ENCODE assay signal across 18 cellular contexts in the genomic region with DNA sequence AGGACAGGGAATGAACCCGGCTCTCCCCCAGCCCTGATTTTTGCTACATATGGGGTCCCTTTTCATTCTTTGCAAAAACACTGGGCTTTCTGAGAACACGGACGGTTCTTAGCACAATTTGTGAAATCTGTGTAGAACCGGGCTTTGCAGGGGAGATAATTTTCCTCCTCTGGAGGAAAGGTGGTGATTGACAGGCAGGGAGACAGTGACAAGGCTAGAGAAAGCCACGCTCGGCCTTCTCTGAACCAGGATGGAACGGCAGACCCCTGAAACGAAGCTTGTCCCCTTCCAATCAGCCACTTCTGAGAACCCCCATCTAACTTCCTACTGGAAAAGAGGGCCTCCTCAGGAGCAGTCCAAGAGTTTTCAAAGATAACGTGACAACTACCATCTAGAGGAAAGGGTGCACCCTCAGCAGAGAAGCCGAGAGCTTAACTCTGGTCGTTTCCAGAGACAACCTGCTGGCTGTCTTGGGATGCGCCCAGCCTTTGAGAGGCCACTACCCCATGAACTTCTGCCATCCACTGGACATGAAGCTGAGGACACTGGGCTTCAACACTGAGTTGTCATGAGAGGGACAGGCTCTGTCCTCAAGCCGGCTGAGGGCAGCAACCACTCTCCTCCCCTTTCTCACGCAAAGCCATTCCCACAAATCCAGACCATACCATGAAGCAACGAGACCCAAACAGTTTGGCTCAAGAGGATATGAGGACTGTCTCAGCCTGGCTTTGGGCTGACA. TPM values are rescaled to one million over a fixed set of nuclear protein-coding genes. Genes with fewer than 3 reads are reported as not detected.
A peak's percentile ranks its signal among the peaks of the same experiment; 100 is the strongest.
DNase-seq lines count a peak whose midpoint lies in the region; ATAC-seq and TF ChIP-seq lines count a peak whose summit lies in the region.
"Had no signal": no experiment of that assay in that cellular context is flagged by ENCODE, and none has a peak within 500 bp of the region (broad histone marks: within the 10 kb centered on the region; RNA-seq: fewer than 3 reads in every experiment).

No MANE protein-coding gene starts in this region.

- H3K27me3 ChIP-seq in SK-N-SH (ENCODE audit: insufficient read depth), result no peaks in the 10 kb centered on the region

- no peak for TF ChIP-seq EP300 in SK-N-SH (IDR thresholded peaks at IDR 0.05; ENCODE audit: borderline replicate concordance in 1 of 2, low read depth in 1 of 2, low read length in 1 of 2)

- H3K4me1 ChIP-seq in SK-N-SH (ENCODE audit: control insufficient read depth in 1 of 2, insufficient read depth in 2 of 2, low read depth in 1 of 2, low read length in 1 of 2), result no peaks in the 10 kb centered on the region; a peak in 1 of 4 replicates

- H3F3A ChIP-seq in SK-N-SH (replicated peaks; ENCODE audit: insufficient read depth), result no peaks in the 10 kb centered on the region

- peak; percentile 9 for DNase-seq in SK-N-SH
- DNase-seq in left lobe of liver (ENCODE audit: low spot score), result peak; percentile 29
- no peak for DNase-seq in NK-92 (lab: John Stamatoyannopoulos, UW; ENCODE audit: unreplicated experiment)
- DNase-seq in AG08396 (ENCODE audit: low spot score), result no peak
- DNase-seq: 8988T, C1 segment of cervical spinal cord, Karpas-422, NCI-H1417, NCI-H1930, NCI-H2171 treated with DMSO at 0.1 percent for 48 hours, NCI-H774, SIG-M5 had no signal

- no peak overlapping the region for H3K9ac ChIP-seq in SK-N-SH

- POLR2A ChIA-PET in SK-N-SH (lab: Yijun Ruan, JAX), result no interaction called here

- H2AFZ ChIP-seq in SK-N-SH (ENCODE audit: low read depth), result no peak overlapping the region

- H3K4me2 ChIP-seq in SK-N-SH, result no peak overlapping the region

- ATAC-seq in SK-N-SH treated with all-trans-retinoic acid at 6 μM for 48 hours (no peak), left lobe of liver (no peak), GM19452 (IDR thresholded peaks at IDR 0.05; ENCODE audit: unreplicated experiment) (no peak)
- ATAC-seq: Panc1 had no signal

- H3K36me3 ChIP-seq in SK-N-SH (replicated peaks in 1 of 2; ENCODE audit: control insufficient read depth in 1 of 2, insufficient read depth in 2 of 2, low read length in 1 of 2), result peaks cover 7 to 45% of the 10 kb centered on the region in 2 experiments

- CTCF ChIA-PET in SK-N-SH (lab: Yijun Ruan, JAX), result interaction anchor here (1.0 to 2.2 kb wide), 6 partner anchors 16 to 531 kb away, joined by 3 to 12 read pairs (median 5); no protein-coding TSS in a partner anchor

- no peaks in the 10 kb centered on the region for H3K9me2 ChIP-seq in SK-N-SH

- TF ChIP-seq CTCF in SK-N-SH (IDR thresholded peaks at IDR 0.05), result no peak
- no peak for TF ChIP-seq CTCF in 22Rv1 (IDR thresholded peaks at IDR 0.05)
- no peak for TF ChIP-seq CTCF in VCaP (conservative IDR thresholded peaks at IDR 0.05)

- WGBS in SK-N-SH (ENCODE audit: low lambda C conversion rate), result 95% methylated on average over 13 of the region's 15 CpGs

- peaks cover 6% of the 10 kb centered on the region for H4K20me1 ChIP-seq in SK-N-SH (ENCODE audit: insufficient read depth)

- H3K27ac ChIP-seq in SK-N-SH (ENCODE audit: low read depth in 2 of 2, low read length in 1 of 2), result no peak overlapping the region
- H3K27ac ChIP-seq in 22Rv1, result peak overlapping the region; percentile 46
- H3K27ac ChIP-seq in VCaP, result peak overlapping the region; percentile 31

- no peaks in the 10 kb centered on the region for H3K9me3 ChIP-seq in SK-N-SH

- no peak overlapping the region for H3K4me3 ChIP-seq in SK-N-SH (ENCODE audit: low read depth in 2 of 2, low read length in 1 of 2)

- no peaks in the 10 kb centered on the region for H3K79me2 ChIP-seq in SK-N-SH (ENCODE audit: insufficient read depth)

- no peak for TF ChIP-seq RAD21 in SK-N-SH (IDR thresholded peaks at IDR 0.05; ENCODE audit: low read length)

TF ChIP-seq in SK-N-SH, 30 proteins besides CTCF, POLR2A, EP300 and RAD21 (continues in another document):
- TF ChIP-seq TAF1 (IDR thresholded peaks at IDR 0.05; ENCODE audit: borderline replicate concordance, low read depth, low read length), result no peak
- TF ChIP-seq TEAD4 (IDR thresholded peaks at IDR 0.05; ENCODE audit: borderline replicate concordance, insufficient read depth), result no peak
- no peak for TF ChIP-seq MEF2A (IDR thresholded peaks at IDR 0.05; ENCODE audit: borderline replicate concordance, low read depth)
- TF ChIP-seq, protein P1, sequence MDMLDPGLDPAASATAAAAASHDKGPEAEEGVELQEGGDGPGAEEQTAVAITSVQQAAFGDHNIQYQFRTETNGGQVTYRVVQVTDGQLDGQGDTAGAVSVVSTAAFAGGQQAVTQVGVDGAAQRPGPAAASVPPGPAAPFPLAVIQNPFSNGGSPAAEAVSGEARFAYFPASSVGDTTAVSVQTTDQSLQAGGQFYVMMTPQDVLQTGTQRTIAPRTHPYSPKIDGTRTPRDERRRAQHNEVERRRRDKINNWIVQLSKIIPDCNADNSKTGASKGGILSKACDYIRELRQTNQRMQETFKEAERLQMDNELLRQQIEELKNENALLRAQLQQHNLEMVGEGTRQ (IDR thresholded peaks at IDR 0.05; ENCODE audit: borderline replicate concordance, low read depth, low read length), result no peak
- no peak for TF ChIP-seq RCOR1 (IDR thresholded peaks at IDR 0.05; ENCODE audit: low read length)
- TF ChIP-seq, protein P2, sequence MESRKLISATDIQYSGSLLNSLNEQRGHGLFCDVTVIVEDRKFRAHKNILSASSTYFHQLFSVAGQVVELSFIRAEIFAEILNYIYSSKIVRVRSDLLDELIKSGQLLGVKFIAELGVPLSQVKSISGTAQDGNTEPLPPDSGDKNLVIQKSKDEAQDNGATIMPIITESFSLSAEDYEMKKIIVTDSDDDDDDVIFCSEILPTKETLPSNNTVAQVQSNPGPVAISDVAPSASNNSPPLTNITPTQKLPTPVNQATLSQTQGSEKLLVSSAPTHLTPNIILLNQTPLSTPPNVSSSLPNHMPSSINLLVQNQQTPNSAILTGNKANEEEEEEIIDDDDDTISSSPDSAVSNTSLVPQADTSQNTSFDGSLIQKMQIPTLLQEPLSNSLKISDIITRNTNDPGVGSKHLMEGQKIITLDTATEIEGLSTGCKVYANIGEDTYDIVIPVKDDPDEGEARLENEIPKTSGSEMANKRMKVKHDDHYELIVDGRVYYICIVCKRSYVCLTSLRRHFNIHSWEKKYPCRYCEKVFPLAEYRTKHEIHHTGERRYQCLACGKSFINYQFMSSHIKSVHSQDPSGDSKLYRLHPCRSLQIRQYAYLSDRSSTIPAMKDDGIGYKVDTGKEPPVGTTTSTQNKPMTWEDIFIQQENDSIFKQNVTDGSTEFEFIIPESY (IDR thresholded peaks at IDR 0.05; ENCODE audit: borderline replicate concordance, low read depth), result no peak
- no peak for TF ChIP-seq ELF1 (IDR thresholded peaks at IDR 0.05)
- TF ChIP-seq TCF12 (IDR thresholded peaks at IDR 0.05), result no peak
- TF ChIP-seq EZH2phosphoT487 (IDR thresholded peaks at IDR 0.05; ENCODE audit: borderline replicate concordance, low read depth), result no peak
- TF ChIP-seq RFX5 (IDR thresholded peaks at IDR 0.05; ENCODE audit: low read length), result no peak
- no peak for TF ChIP-seq MXI1 (IDR thresholded peaks at IDR 0.05; ENCODE audit: low read depth, low read length)
- TF ChIP-seq CHD2 (IDR thresholded peaks at IDR 0.05; ENCODE audit: low read length, partially characterized antibody), result no peak
- TF ChIP-seq SIN3A (IDR thresholded peaks at IDR 0.05; ENCODE audit: borderline replicate concordance, low read depth, low read length), result no peak

TF ChIP-seq in SK-N-SH treated with all-trans-retinoic acid at 6 μM for 48 hours, 23 proteins besides CTCF, POLR2A, EP300 and RAD21 (continues in another document):
- TF ChIP-seq PPARA (CRISPR knock-in tag; IDR thresholded peaks at IDR 0.05; ENCODE audit: borderline replicate concordance), result no peak
- no peak for TF ChIP-seq PATZ1 (CRISPR knock-in tag; IDR thresholded peaks at IDR 0.05; ENCODE audit: borderline replicate concordance)
- no peak for TF ChIP-seq ZC3H10 (CRISPR knock-in tag; IDR thresholded peaks at IDR 0.05)
- TF ChIP-seq ZFP30 (CRISPR knock-in tag; IDR thresholded peaks at IDR 0.05), result no peak
- no peak for TF ChIP-seq ARNTL (CRISPR knock-in tag; IDR thresholded peaks at IDR 0.05; ENCODE audit: borderline replicate concordance, low read depth)
- TF ChIP-seq ZFP3 (CRISPR knock-in tag; IDR thresholded peaks at IDR 0.05), result no peak
- no peak for TF ChIP-seq ZNF70 (CRISPR knock-in tag; IDR thresholded peaks at IDR 0.05)
- TF ChIP-seq ZNF8 (CRISPR knock-in tag; IDR thresholded peaks at IDR 0.05), result no peak
- no peak for TF ChIP-seq ISL1 (CRISPR knock-in tag; IDR thresholded peaks at IDR 0.05)
- TF ChIP-seq TCF4 (CRISPR knock-in tag; IDR thresholded peaks at IDR 0.05; ENCODE audit: borderline replicate concordance), result no peak
- TF ChIP-seq SNAI2 (CRISPR knock-in tag; IDR thresholded peaks at IDR 0.05), result no peak
- TF ChIP-seq ZNF565 (CRISPR knock-in tag; conservative IDR thresholded peaks at IDR 0.05; ENCODE audit: low read depth), result no peak
- TF ChIP-seq GLIS3 (CRISPR knock-in tag; IDR thresholded peaks at IDR 0.05), result no peak

RNA-seq across cellular contexts. Expression of gene ZBP1, which starts 28.8 kb away (rescaled TPM):
- polyA plus RNA-seq in SK-N-SH (2012; rRNA removed), result not detected in 2 replicates
- polyA plus RNA-seq in SK-N-SH (2012; cell fraction: cytosol; rRNA removed), result not detected in 2 replicates
- polyA plus RNA-seq in SK-N-SH (2012; cell fraction: nucleus; rRNA removed), result not detected in 2 replicates
- 0.08 TPM for total RNA-seq in left lobe of liver
- total RNA-seq: NCI-H460 had no signal

Comparison
In these comparisons a context has a peak if more than half of its experiments do, and no peak if none do; other contexts are left out.
1. DNase-seq: peak in SK-N-SH (single experiment) and left lobe of liver (single experiment); none in NK-92 (single experiment) and AG08396 (single experiment).
2. H3K27ac ChIP-seq: peak in 22Rv1 (single experiment) and VCaP (single experiment); none in SK-N-SH (0 of 2).